In the genomic region with DNA sequence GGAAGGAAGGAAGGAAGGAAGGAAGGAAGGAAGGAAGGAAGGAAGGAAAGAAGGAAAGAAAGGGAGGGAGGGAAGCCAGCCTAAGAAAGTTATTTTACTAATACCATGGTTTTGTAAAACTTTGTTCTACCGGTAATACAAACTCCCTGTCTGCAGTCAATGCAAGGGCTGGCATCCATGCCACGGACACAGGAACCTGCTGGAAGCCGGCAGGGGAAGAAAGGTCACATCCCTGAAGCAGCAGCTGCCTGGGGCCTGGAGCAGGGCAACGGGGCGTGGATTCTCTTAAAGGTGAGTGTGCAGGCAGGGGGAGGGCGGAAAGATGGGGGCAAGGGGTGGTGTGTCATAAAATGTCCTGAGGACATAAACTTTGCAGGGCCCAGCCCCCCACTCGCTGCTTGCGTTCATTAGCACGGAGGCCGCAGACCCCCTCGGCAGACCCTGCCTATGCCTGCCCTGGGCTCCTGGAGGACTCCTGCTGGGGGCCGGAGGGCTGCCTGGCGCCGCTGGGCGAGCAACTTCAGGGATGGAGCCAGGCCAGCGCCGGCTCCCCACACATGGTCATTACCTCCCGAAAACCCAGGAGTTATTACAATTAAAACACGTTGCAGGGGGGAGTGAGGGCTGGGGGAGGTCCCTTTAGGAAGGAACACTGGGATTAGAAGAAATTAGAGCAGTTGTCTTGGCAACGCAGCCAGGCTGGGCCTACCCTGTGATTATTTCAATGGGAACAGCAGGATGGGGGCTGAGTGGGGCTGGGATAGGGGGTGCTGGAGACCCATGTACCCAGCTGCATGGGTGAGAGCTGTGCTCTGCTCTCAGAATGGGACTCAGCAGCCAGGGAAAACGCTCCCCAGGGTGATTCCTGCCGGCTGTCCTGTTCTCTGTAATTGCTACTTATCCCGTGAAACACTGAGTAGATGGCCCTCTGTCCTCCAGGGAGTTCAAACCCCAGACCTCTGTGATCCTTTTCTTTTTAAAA, we compare ENCODE assay signal across 1 cellular context.
TF ChIP-seq lines count a peak whose summit lies in the region.

No MANE protein-coding gene starts in this region.

TF ChIP-seq in SK-N-SH, 30 proteins besides CTCF, POLR2A, EP300 and RAD21 (continued from another document):
- TF ChIP-seq TEAD4 (IDR thresholded peaks at IDR 0.05; ENCODE audit: borderline replicate concordance, insufficient read depth) (no peak), FOXJ3 (CRISPR knock-in tag; IDR thresholded peaks at IDR 0.05) (no peak), GABPA (IDR thresholded peaks at IDR 0.05; ENCODE audit: low read depth) (no peak)
- TF ChIP-seq, protein P1, sequence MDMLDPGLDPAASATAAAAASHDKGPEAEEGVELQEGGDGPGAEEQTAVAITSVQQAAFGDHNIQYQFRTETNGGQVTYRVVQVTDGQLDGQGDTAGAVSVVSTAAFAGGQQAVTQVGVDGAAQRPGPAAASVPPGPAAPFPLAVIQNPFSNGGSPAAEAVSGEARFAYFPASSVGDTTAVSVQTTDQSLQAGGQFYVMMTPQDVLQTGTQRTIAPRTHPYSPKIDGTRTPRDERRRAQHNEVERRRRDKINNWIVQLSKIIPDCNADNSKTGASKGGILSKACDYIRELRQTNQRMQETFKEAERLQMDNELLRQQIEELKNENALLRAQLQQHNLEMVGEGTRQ (IDR thresholded peaks at IDR 0.05; ENCODE audit: borderline replicate concordance, low read depth, low read length) = no peak
- TF ChIP-seq, protein P2, sequence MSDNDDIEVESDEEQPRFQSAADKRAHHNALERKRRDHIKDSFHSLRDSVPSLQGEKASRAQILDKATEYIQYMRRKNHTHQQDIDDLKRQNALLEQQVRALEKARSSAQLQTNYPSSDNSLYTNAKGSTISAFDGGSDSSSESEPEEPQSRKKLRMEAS (IDR thresholded peaks at IDR 0.05; ENCODE audit: low read depth) = no peak
